8 cellular contexts compared by ENCODE assay signal in the genomic region with DNA sequence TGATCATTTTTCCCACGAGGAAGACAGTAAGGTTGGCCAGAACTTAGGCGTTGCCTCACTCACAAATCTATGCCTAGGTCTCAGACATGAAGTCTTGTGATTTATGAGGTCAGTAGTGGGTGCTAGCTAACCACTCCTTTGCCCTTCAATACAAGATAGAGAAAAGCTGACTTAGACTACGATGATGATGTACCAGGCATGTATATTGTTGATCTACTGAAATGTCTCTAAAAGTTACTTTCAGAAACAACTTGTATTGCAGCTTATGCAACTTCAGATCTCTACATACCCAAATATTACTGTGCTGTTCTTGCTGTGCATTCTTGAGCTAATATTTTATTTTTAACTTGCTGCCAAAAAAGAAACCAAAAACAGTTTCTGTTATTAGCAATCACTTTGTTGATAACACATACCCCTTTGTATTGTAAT. TPM values are rescaled to one million over a fixed set of nuclear protein-coding genes. Genes with fewer than 3 reads are reported as not detected.
DNase-seq lines count a peak whose midpoint lies in the region; ATAC-seq lines count a peak whose summit lies in the region.

No MANE protein-coding gene starts in this region.

- H3K36me3 Mint-ChIP-seq in activated T-helper 17 cell treated with anti-CD3 and anti-CD28 coated beads, Interleukin-2, amount 50 U/mL, for 72 hours (ENCODE audit: low read depth): peaks cover 44% of the 10 kb centered on the region
- peaks cover 6% of the 10 kb centered on the region for H3K36me3 Mint-ChIP-seq in natural killer cell treated with Interleukin-12 subunit alpha and Interleukin-12 subunit beta and Interleukin-15 and Interleukin-18, amount 100 ng/mL, for 72 hours
- peaks cover 34% of the 10 kb centered on the region for H3K36me3 Mint-ChIP-seq in activated T-helper 2 cell treated with anti-CD3 and anti-CD28 coated beads, Interferon-gamma antibody, Interleukin-2, Interleukin-4, amounts not matched to agents 10 μg/mL and 5 μg/mL and 100 μg/mL, durations not matched to agents 14 hours and 24 hours and 36 hours (ENCODE audit: low read depth)

- H3K4me1 Mint-ChIP-seq in activated T-helper 17 cell treated with anti-CD3 and anti-CD28 coated beads, Interleukin-2, amount 50 U/mL, for 72 hours: peaks cover 15% of the 10 kb centered on the region
- peaks cover 41 to 58% of the 10 kb centered on the region in 2 donors for H3K4me1 Mint-ChIP-seq in natural killer cell treated with Interleukin-12 subunit alpha and Interleukin-12 subunit beta and Interleukin-15 and Interleukin-18, amount 100 ng/mL, for 72 hours (ENCODE audit: low read depth in 2 of 2)
- peaks cover 7% of the 10 kb centered on the region for H3K4me1 Mint-ChIP-seq in activated T-helper 2 cell treated with anti-CD3 and anti-CD28 coated beads, Interferon-gamma antibody, Interleukin-2, Interleukin-4, amounts not matched to agents 10 μg/mL and 5 μg/mL and 100 μg/mL, durations not matched to agents 14 hours and 24 hours and 36 hours (ENCODE audit: low read depth)

- no peaks in the 10 kb centered on the region for H3K27me3 Mint-ChIP-seq in activated T-helper 17 cell treated with anti-CD3 and anti-CD28 coated beads, Interleukin-2, amount 50 U/mL, for 72 hours
- H3K27me3 Mint-ChIP-seq in natural killer cell treated with Interleukin-12 subunit alpha and Interleukin-12 subunit beta and Interleukin-15 and Interleukin-18, amount 100 ng/mL, for 72 hours: no peaks in the 10 kb centered on the region
- H3K27me3 Mint-ChIP-seq in activated T-helper 2 cell treated with anti-CD3 and anti-CD28 coated beads, Interferon-gamma antibody, Interleukin-2, Interleukin-4, amounts not matched to agents 10 μg/mL and 5 μg/mL and 100 μg/mL, durations not matched to agents 14 hours and 24 hours and 36 hours (ENCODE audit: low read depth): no peaks in the 10 kb centered on the region

- H3K27ac Mint-ChIP-seq in activated T-helper 17 cell treated with anti-CD3 and anti-CD28 coated beads, Interleukin-2, amount 50 U/mL, for 72 hours: peak overlapping the region; percentile 71
- peak overlapping the region; percentile 70 to 79 for H3K27ac Mint-ChIP-seq in natural killer cell treated with Interleukin-12 subunit alpha and Interleukin-12 subunit beta and Interleukin-15 and Interleukin-18, amount 100 ng/mL, for 72 hours
- H3K27ac Mint-ChIP-seq in activated T-helper 2 cell treated with anti-CD3 and anti-CD28 coated beads, Interferon-gamma antibody, Interleukin-2, Interleukin-4, amounts not matched to agents 10 μg/mL and 5 μg/mL and 100 μg/mL, durations not matched to agents 14 hours and 24 hours and 36 hours: no peak overlapping the region

- intact Hi-C loops in activated T-helper 2 cell treated with anti-CD3 and anti-CD28 coated beads, Interferon-gamma antibody, Interleukin-2, Interleukin-4, amounts not matched to agents 10 μg/mL and 5 μg/mL and 100 μg/mL, durations not matched to agents 14 hours and 24 hours and 36 hours (cut with micrococcal nuclease): no loop called here

- DNase-seq in natural killer cell treated with Interleukin-12 subunit alpha and Interleukin-12 subunit beta and Interleukin-15 and Interleukin-18, amount 100 ng/mL, for 72 hours (ENCODE audit: low spot score): no peak
- DNase-seq in activated CD4-positive, alpha-beta T cell treated with anti-CD3 and anti-CD28 coated beads, Interleukin-2, amount 50 U/mL, for 1 hour: no peak
- no peak for DNase-seq in Kasumi-1 (lab: John Stamatoyannopoulos, UW)
- DNase-seq in anterior cingulate cortex (lab: John Stamatoyannopoulos, UW): no peak
- no peak for DNase-seq in activated T-helper 2 cell treated with anti-CD3 and anti-CD28 coated beads, Interferon-gamma antibody, Interleukin-2, Interleukin-4, amounts not matched to agents 10 μg/mL and 5 μg/mL and 100 μg/mL, durations not matched to agents 14 hours and 24 hours and 36 hours (ENCODE audit: low spot score)

- peak; percentile 62 for ATAC-seq in GM18858 (IDR thresholded peaks at IDR 0.05; ENCODE audit: unreplicated experiment)
- ATAC-seq in HG02642 (IDR thresholded peaks at IDR 0.05; ENCODE audit: poor library complexity, unreplicated experiment): peak; percentile 78
- no peak for ATAC-seq in activated T-helper 17 cell treated with anti-CD3 and anti-CD28 coated beads, Interleukin-2, amount 50 U/mL, for 72 hours (replicated peaks)
- peak in 1 of 2 donors; percentile 60 for ATAC-seq in natural killer cell treated with Interleukin-12 subunit alpha and Interleukin-12 subunit beta and Interleukin-15 and Interleukin-18, amount 100 ng/mL, for 72 hours

- no peak overlapping the region for H3K4me3 Mint-ChIP-seq in activated T-helper 17 cell treated with anti-CD3 and anti-CD28 coated beads, Interleukin-2, amount 50 U/mL, for 72 hours
- peak overlapping the region; percentile 16 for H3K4me3 Mint-ChIP-seq in natural killer cell treated with Interleukin-12 subunit alpha and Interleukin-12 subunit beta and Interleukin-15 and Interleukin-18, amount 100 ng/mL, for 72 hours
- H3K4me3 Mint-ChIP-seq in activated T-helper 2 cell treated with anti-CD3 and anti-CD28 coated beads, Interferon-gamma antibody, Interleukin-2, Interleukin-4, amounts not matched to agents 10 μg/mL and 5 μg/mL and 100 μg/mL, durations not matched to agents 14 hours and 24 hours and 36 hours (ENCODE audit: low read depth): no peak overlapping the region

- no peaks in the 10 kb centered on the region for H3K9me3 Mint-ChIP-seq in activated T-helper 17 cell treated with anti-CD3 and anti-CD28 coated beads, Interleukin-2, amount 50 U/mL, for 72 hours
- H3K9me3 Mint-ChIP-seq in natural killer cell treated with Interleukin-12 subunit alpha and Interleukin-12 subunit beta and Interleukin-15 and Interleukin-18, amount 100 ng/mL, for 72 hours: no peaks in the 10 kb centered on the region
- no peaks in the 10 kb centered on the region for H3K9me3 Mint-ChIP-seq in activated T-helper 2 cell treated with anti-CD3 and anti-CD28 coated beads, Interferon-gamma antibody, Interleukin-2, Interleukin-4, amounts not matched to agents 10 μg/mL and 5 μg/mL and 100 μg/mL, durations not matched to agents 14 hours and 24 hours and 36 hours

RNA-seq across cellular contexts. Expression of gene MAPRE2, which starts 30.6 kb away (rescaled TPM):
- total RNA-seq in activated T-helper 17 cell treated with anti-CD3 and anti-CD28 coated beads, Interleukin-2, amount 50 U/mL, for 72 hours: 10 to 100 TPM; 31.6 to 32.5 TPM
- 10 to 100 TPM; 32.8 to 44.4 TPM for total RNA-seq in natural killer cell treated with Interleukin-12 subunit alpha and Interleukin-12 subunit beta and Interleukin-15 and Interleukin-18, amount 100 ng/mL, for 72 hours
- total RNA-seq in activated T-helper 2 cell treated with anti-CD3 and anti-CD28 coated beads, Interferon-gamma antibody, Interleukin-2, Interleukin-4, amounts not matched to agents 10 μg/mL and 5 μg/mL and 100 μg/mL, durations not matched to agents 14 hours and 24 hours and 36 hours: 42.7 and 44.6 TPM in 2 replicates
